Comparison of ENCODE assay signal across 2 cellular contexts in the genomic region with DNA sequence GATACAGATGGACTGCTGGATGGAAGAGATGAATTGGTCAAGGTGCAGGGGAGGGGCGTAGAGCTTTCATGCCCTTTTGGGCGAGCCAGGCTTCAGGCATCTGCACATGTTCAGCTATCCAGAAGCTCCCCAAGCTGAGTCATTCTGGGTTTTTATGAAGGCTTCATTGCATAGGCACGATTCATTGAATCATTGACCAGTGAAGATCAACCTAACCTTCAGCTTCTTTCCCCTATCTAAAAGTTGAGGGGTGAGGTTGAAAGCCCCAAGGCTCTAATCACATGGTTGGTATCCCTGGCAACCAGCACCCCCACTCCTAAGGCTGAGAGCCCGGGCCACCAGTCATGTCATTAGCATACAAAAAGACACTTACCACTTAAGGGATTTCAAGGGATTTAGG.
TF ChIP-seq lines count a peak whose summit lies in the region.

No MANE protein-coding gene starts in this region.

TF ChIP-seq in IMR-90, 13 proteins besides CTCF, POLR2A, EP300 and RAD21:
- no peak for TF ChIP-seq MAZ (IDR thresholded peaks at IDR 0.05; ENCODE audit: borderline replicate concordance, low read depth, low read length)
- TF ChIP-seq USF2 (IDR thresholded peaks at IDR 0.05; ENCODE audit: low read depth, low read length) = no peak
- no peak for TF ChIP-seq CHD1 (IDR thresholded peaks at IDR 0.05; ENCODE audit: low read depth, low read length)
- no peak for TF ChIP-seq RCOR1 (IDR thresholded peaks at IDR 0.05; ENCODE audit: insufficient replicate concordance, low read length)
- TF ChIP-seq BHLHE40 (IDR thresholded peaks at IDR 0.05; ENCODE audit: low read depth, low read length) = no peak
- no peak for TF ChIP-seq FOS (IDR thresholded peaks at IDR 0.05; ENCODE audit: low read depth, low read length)
- TF ChIP-seq MAFK (IDR thresholded peaks at IDR 0.05; ENCODE audit: low read depth, low read length) = no peak
- TF ChIP-seq SMC3 (IDR thresholded peaks at IDR 0.05; ENCODE audit: low read depth, low read length) = no peak
- TF ChIP-seq CEBPB (IDR thresholded peaks at IDR 0.05; ENCODE audit: low read depth, low read length) = no peak
- TF ChIP-seq NFE2L2 (IDR thresholded peaks at IDR 0.05; ENCODE audit: low read depth, low read length) = no peak
- TF ChIP-seq ELK1 (IDR thresholded peaks at IDR 0.05; ENCODE audit: borderline replicate concordance, low read depth, low read length) = no peak
- TF ChIP-seq RFX5 (IDR thresholded peaks at IDR 0.05; ENCODE audit: low read depth, low read length) = no peak
- no peak for TF ChIP-seq MXI1 (IDR thresholded peaks at IDR 0.05; ENCODE audit: borderline replicate concordance, low read depth, low read length)

TF ChIP-seq in HepG2, 621 proteins besides CTCF, POLR2A, EP300 and RAD21:
- TF ChIP-seq ZNF607 (CRISPR knock-in tag; IDR thresholded peaks at IDR 0.05; ENCODE audit: borderline replicate concordance) = no peak
- TF ChIP-seq RARG (CRISPR knock-in tag; IDR thresholded peaks at IDR 0.05; ENCODE audit: low read depth) = no peak
- TF ChIP-seq, protein P1, sequence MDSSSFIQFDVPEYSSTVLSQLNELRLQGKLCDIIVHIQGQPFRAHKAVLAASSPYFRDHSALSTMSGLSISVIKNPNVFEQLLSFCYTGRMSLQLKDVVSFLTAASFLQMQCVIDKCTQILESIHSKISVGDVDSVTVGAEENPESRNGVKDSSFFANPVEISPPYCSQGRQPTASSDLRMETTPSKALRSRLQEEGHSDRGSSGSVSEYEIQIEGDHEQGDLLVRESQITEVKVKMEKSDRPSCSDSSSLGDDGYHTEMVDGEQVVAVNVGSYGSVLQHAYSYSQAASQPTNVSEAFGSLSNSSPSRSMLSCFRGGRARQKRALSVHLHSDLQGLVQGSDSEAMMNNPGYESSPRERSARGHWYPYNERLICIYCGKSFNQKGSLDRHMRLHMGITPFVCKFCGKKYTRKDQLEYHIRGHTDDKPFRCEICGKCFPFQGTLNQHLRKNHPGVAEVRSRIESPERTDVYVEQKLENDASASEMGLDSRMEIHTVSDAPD (CRISPR knock-in tag; IDR thresholded peaks at IDR 0.05) = no peak
- TF ChIP-seq, protein P2, sequence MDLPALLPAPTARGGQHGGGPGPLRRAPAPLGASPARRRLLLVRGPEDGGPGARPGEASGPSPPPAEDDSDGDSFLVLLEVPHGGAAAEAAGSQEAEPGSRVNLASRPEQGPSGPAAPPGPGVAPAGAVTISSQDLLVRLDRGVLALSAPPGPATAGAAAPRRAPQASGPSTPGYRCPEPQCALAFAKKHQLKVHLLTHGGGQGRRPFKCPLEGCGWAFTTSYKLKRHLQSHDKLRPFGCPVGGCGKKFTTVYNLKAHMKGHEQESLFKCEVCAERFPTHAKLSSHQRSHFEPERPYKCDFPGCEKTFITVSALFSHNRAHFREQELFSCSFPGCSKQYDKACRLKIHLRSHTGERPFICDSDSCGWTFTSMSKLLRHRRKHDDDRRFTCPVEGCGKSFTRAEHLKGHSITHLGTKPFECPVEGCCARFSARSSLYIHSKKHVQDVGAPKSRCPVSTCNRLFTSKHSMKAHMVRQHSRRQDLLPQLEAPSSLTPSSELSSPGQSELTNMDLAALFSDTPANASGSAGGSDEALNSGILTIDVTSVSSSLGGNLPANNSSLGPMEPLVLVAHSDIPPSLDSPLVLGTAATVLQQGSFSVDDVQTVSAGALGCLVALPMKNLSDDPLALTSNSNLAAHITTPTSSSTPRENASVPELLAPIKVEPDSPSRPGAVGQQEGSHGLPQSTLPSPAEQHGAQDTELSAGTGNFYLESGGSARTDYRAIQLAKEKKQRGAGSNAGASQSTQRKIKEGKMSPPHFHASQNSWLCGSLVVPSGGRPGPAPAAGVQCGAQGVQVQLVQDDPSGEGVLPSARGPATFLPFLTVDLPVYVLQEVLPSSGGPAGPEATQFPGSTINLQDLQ (CRISPR knock-in tag; IDR thresholded peaks at IDR 0.05) = no peak
- no peak for TF ChIP-seq FOXP1 (IDR thresholded peaks at IDR 0.05)
- TF ChIP-seq FOXP1 (CRISPR knock-in tag; IDR thresholded peaks at IDR 0.05) = no peak
- no peak for TF ChIP-seq AFF4 (CRISPR knock-in tag; IDR thresholded peaks at IDR 0.05)
- TF ChIP-seq CENPT (CRISPR knock-in tag; IDR thresholded peaks at IDR 0.05; ENCODE audit: low read depth) = no peak
- TF ChIP-seq TBX2 (CRISPR knock-in tag; IDR thresholded peaks at IDR 0.05; ENCODE audit: borderline replicate concordance) = no peak
- TF ChIP-seq RBFOX2 (IDR thresholded peaks at IDR 0.05; ENCODE audit: low read depth, low read length) = no peak
- no peak for TF ChIP-seq ARNT (IDR thresholded peaks at IDR 0.05)
- no peak for TF ChIP-seq MTA1 (CRISPR knock-in tag; IDR thresholded peaks at IDR 0.05; ENCODE audit: borderline replicate concordance)
- TF ChIP-seq ZNF34 (CRISPR knock-in tag; IDR thresholded peaks at IDR 0.05; ENCODE audit: borderline replicate concordance) = no peak
- TF ChIP-seq, protein P3, sequence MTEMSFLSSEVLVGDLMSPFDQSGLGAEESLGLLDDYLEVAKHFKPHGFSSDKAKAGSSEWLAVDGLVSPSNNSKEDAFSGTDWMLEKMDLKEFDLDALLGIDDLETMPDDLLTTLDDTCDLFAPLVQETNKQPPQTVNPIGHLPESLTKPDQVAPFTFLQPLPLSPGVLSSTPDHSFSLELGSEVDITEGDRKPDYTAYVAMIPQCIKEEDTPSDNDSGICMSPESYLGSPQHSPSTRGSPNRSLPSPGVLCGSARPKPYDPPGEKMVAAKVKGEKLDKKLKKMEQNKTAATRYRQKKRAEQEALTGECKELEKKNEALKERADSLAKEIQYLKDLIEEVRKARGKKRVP (CRISPR knock-in tag; IDR thresholded peaks at IDR 0.05) = no peak
- TF ChIP-seq, protein P4, sequence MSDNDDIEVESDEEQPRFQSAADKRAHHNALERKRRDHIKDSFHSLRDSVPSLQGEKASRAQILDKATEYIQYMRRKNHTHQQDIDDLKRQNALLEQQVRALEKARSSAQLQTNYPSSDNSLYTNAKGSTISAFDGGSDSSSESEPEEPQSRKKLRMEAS (IDR thresholded peaks at IDR 0.05) = no peak
- TF ChIP-seq, protein P5, sequence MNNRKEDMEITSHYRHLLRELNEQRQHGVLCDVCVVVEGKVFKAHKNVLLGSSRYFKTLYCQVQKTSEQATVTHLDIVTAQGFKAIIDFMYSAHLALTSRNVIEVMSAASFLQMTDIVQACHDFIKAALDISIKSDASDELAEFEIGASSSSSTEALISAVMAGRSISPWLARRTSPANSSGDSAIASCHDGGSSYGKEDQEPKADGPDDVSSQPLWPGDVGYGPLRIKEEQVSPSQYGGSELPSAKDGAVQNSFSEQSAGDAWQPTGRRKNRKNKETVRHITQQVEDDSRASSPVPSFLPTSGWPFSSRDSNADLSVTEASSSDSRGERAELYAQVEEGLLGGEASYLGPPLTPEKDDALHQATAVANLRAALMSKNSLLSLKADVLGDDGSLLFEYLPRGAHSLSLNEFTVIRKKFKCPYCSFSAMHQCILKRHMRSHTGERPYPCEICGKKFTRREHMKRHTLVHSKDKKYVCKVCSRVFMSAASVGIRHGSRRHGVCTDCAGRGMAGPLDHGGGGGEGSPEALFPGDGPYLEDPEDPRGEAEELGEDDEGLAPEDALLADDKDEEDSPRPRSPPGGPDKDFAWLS (CRISPR knock-in tag; IDR thresholded peaks at IDR 0.05; ENCODE audit: borderline replicate concordance) = no peak
- TF ChIP-seq MTF2 (CRISPR knock-in tag; IDR thresholded peaks at IDR 0.05; ENCODE audit: borderline replicate concordance) = no peak
- no peak for TF ChIP-seq MLLT10 (CRISPR knock-in tag; IDR thresholded peaks at IDR 0.05)
- TF ChIP-seq, protein P6, sequence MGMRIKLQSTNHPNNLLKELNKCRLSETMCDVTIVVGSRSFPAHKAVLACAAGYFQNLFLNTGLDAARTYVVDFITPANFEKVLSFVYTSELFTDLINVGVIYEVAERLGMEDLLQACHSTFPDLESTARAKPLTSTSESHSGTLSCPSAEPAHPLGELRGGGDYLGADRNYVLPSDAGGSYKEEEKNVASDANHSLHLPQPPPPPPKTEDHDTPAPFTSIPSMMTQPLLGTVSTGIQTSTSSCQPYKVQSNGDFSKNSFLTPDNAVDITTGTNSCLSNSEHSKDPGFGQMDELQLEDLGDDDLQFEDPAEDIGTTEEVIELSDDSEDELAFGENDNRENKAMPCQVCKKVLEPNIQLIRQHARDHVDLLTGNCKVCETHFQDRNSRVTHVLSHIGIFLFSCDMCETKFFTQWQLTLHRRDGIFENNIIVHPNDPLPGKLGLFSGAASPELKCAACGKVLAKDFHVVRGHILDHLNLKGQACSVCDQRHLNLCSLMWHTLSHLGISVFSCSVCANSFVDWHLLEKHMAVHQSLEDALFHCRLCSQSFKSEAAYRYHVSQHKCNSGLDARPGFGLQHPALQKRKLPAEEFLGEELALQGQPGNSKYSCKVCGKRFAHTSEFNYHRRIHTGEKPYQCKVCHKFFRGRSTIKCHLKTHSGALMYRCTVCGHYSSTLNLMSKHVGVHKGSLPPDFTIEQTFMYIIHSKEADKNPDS (CRISPR knock-in tag; IDR thresholded peaks at IDR 0.05) = no peak
- TF ChIP-seq KDM1A (CRISPR knock-in tag; IDR thresholded peaks at IDR 0.05) = no peak
